In genomic region chr17:16569358-16569712, GRCh38 we compare ENCODE assay signal across 8 cellular contexts. TPM values are rescaled to one million over a fixed set of nuclear protein-coding genes. Genes with fewer than 3 reads are reported as not detected.
A peak's percentile ranks its signal among the peaks of the same experiment; 100 is the strongest.
DNase-seq lines count a peak whose midpoint lies in the region; ATAC-seq and TF ChIP-seq lines count a peak whose summit lies in the region.

No MANE protein-coding gene starts in this region.

- no TSS peak for BruUV-seq in mammary epithelial cell (replicated peaks; lab: Mats Ljungman, UMichigan)

- H4K20me1 ChIP-seq in mammary epithelial cell (ENCODE audit: insufficient read depth, low read length) = no peaks in the 10 kb centered on the region

- H3K9ac ChIP-seq in mammary epithelial cell (ENCODE audit: insufficient read depth, low read length) (no peak overlapping the region), skeletal muscle satellite cell (ENCODE audit: low read depth, low read length) (no peak overlapping the region)

- H3K4me1 ChIP-seq in mammary epithelial cell (ENCODE audit: insufficient read depth, low read length) (peaks cover 6% of the 10 kb centered on the region), skeletal muscle satellite cell (ENCODE audit: control insufficient read depth, insufficient read depth, low read length) (peaks cover 6% of the 10 kb centered on the region)

- in situ Hi-C loops in mammary epithelial cell (cut with MboI; ENCODE audit: low sequenced_read_pairs in 2 of 2) = no loop called here

- CTCF ChIA-PET in mammary epithelial cell (lab: Charles Lee; ENCODE audit: low non-redundant PET) = no interaction called here

- no peaks in the 10 kb centered on the region for H3K9me3 ChIP-seq in mammary epithelial cell (replicated peaks; ENCODE audit: insufficient read depth, low read length)
- no peaks in the 10 kb centered on the region for H3K9me3 ChIP-seq in skeletal muscle satellite cell (replicated peaks; ENCODE audit: low read length)

- H3K27ac ChIP-seq in mammary epithelial cell (ENCODE audit: insufficient read depth, low read depth, low read length) = no peak overlapping the region

- peak; percentile 19 for ATAC-seq in HG03196 (IDR thresholded peaks at IDR 0.05; ENCODE audit: unreplicated experiment)

- H3K36me3 ChIP-seq in mammary epithelial cell (ENCODE audit: insufficient read depth, low read length) = no peaks in the 10 kb centered on the region
- H3K36me3 ChIP-seq in skeletal muscle satellite cell (ENCODE audit: insufficient read depth, low read length) = peaks cover 8% of the 10 kb centered on the region

- peaks cover 7% of the 10 kb centered on the region for H3K36me3 Mint-ChIP-seq in T-helper 1 cell treated with Interleukin-12 subunit alpha and Interleukin-12 subunit beta and Interleukin-4 antibody, amounts not matched to agents 30 μg/mL and 1 μg/mL, for 36 hours (ENCODE audit: low read depth)

- WGBS in mammary epithelial cell (ENCODE audit: low coverage, missing lambda C conversion rate) = 25% methylated on average over 13 of the region's 14 CpGs

- peak overlapping the region; percentile 84 for H3K4me3 Mint-ChIP-seq in T-helper 1 cell treated with Interleukin-12 subunit alpha and Interleukin-12 subunit beta and Interleukin-4 antibody, amounts not matched to agents 30 μg/mL and 1 μg/mL, for 36 hours

- H3K9me3 Mint-ChIP-seq in T-helper 1 cell treated with Interleukin-12 subunit alpha and Interleukin-12 subunit beta and Interleukin-4 antibody, amounts not matched to agents 30 μg/mL and 1 μg/mL, for 36 hours = peaks cover 16% of the 10 kb centered on the region

- H3K4me2 ChIP-seq in mammary epithelial cell (ENCODE audit: insufficient read depth, low read depth, low read length) (peak overlapping the region; percentile 90), skeletal muscle satellite cell (ENCODE audit: low read length) (peak overlapping the region; percentile 93)

- peak overlapping the region in 2 of 3 experiments; percentile 55 to 77 for H3K4me3 ChIP-seq in mammary epithelial cell (replicated peaks in 1 of 3; ENCODE audit: insufficient read depth in 1 of 3, low read depth in 2 of 3, low read length in 3 of 3)
- peak overlapping the region; percentile 82 for H3K4me3 ChIP-seq in skeletal muscle satellite cell (ENCODE audit: low read length)

- dilution Hi-C loops in mammary epithelial cell (cut with HindIII; ENCODE audit: low sequenced_read_pairs) = loop anchor here (25.0 kb wide), 1 partner anchor 318 kb away; no protein-coding TSS in a partner anchor

- intact Hi-C loops in mammary epithelial cell (cut with micrococcal nuclease) = no loop called here

- H3K27me3 ChIP-seq in mammary epithelial cell (ENCODE audit: insufficient read depth, low read length) (no peaks in the 10 kb centered on the region), skeletal muscle satellite cell (ENCODE audit: control insufficient read depth, insufficient read depth, low read length) (peaks cover 13% of the 10 kb centered on the region)

- DNase-seq in T-helper 1 cell (no peak), mammary epithelial cell (no peak), HuH-7 (ENCODE audit: low spot score) (no peak), ecto neural progenitor cell (ENCODE audit: low spot score) (no peak)
- no peak for DNase-seq in activated CD4-positive, alpha-beta T cell treated with anti-CD3 and anti-CD28 coated beads for 48 hours

- peaks cover 13% of the 10 kb centered on the region for H3K4me1 Mint-ChIP-seq in T-helper 1 cell treated with Interleukin-12 subunit alpha and Interleukin-12 subunit beta and Interleukin-4 antibody, amounts not matched to agents 30 μg/mL and 1 μg/mL, for 36 hours (ENCODE audit: low read depth)

- TF ChIP-seq CTCF in mammary epithelial cell (conservative IDR thresholded peaks at IDR 0.05 in 1 of 2, IDR thresholded peaks at IDR 0.05 in 1 of 2; ENCODE audit: extremely low read depth in 1 of 2, insufficient read depth in 1 of 2, low read depth in 1 of 2, low read length in 2 of 2) = no peak

- peak overlapping the region; percentile 77 for H3K27ac Mint-ChIP-seq in T-helper 1 cell treated with Interleukin-12 subunit alpha and Interleukin-12 subunit beta and Interleukin-4 antibody, amounts not matched to agents 30 μg/mL and 1 μg/mL, for 36 hours

- H3K27me3 Mint-ChIP-seq in T-helper 1 cell treated with Interleukin-12 subunit alpha and Interleukin-12 subunit beta and Interleukin-4 antibody, amounts not matched to agents 30 μg/mL and 1 μg/mL, for 36 hours (ENCODE audit: low read depth) = peaks cover 7% of the 10 kb centered on the region

- H3K79me2 ChIP-seq in mammary epithelial cell (ENCODE audit: insufficient read depth, low read length) = no peaks in the 10 kb centered on the region

- peak overlapping the region; percentile 99 for H2AFZ ChIP-seq in mammary epithelial cell (ENCODE audit: low read depth, low read length)

RNA-seq across cellular contexts. Expression of gene ZNF287, which starts 0.3 kb away (rescaled TPM):
- total RNA-seq in mammary epithelial cell = 1 to 10 TPM; 6.6 to 6.7 TPM
- 4.4 TPM for polyA plus RNA-seq in mammary epithelial cell
- polyA minus RNA-seq in mammary epithelial cell = 14.1 TPM
- 6.1 and 7.0 TPM in 2 replicates for total RNA-seq in skeletal muscle satellite cell (2012; rRNA removed)
